ENCODE assay signal across 22 cellular contexts in the genomic region with DNA sequence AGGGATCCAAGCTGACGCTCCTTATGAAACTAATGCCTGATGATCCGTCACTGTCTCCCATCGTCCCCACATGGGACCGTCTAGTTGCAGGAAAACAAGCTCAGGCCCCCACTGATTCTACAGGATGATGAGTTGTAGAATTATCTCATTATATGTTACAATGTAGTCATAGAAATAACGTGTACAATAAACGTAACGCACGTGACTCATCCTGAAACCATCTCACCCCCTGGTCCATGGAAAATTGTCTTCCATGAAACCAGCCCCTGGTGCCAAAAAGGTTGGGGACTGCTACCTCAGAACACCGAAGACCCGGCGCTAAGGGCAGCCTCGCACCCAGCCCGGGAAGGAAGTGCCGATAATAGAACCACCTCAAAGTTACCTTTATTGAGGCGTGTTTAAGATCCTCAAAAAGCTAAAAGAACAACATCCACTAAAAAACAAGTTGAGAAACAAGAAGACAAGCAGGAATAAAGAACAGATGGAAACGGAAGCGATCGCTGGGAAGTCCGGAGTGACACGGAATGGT.
"Had no signal": no experiment of that assay in that cellular context is flagged by ENCODE, and none has a peak within 500 bp of the region (broad histone marks: within the 10 kb centered on the region; RNA-seq: fewer than 3 reads in every experiment).

No MANE protein-coding gene starts in this region.

- H3K4me3 ChIP-seq: cardiac muscle cell, left lung, lung, right lobe of liver, skin epidermis, thyroid gland had no signal

- H3K27ac ChIP-seq: cardiac muscle cell, foreskin keratinocyte, left lung, right lobe of liver, thyroid gland had no signal

- FAIRE-seq: endometrium had no signal

- H3K27me3 Mint-ChIP-seq: naive thymus-derived CD4-positive, alpha-beta T cell; stimulated activated naive CD8-positive, alpha-beta T cell treated with anti-CD3 and anti-CD28 coated beads, Interleukin-15, Interleukin-2, amounts not matched to agents 100 ng/mL and 50 ng/mL, for 24 hours had no signal

- H3K9me3 Mint-ChIP-seq: activated naive CD4-positive, alpha-beta T cell treated with anti-CD3 and anti-CD28 coated beads, Interleukin-2, amount 50 U/mL, for 72 hours; naive thymus-derived CD4-positive, alpha-beta T cell; neural crest cell; stimulated activated naive CD8-positive, alpha-beta T cell treated with anti-CD3 and anti-CD28 coated beads, Interleukin-15, Interleukin-2, amounts not matched to agents 100 ng/mL and 50 ng/mL, for 24 hours; T-helper 2 cell treated with Interferon-gamma antibody and Interleukin-4, amounts not matched to agents 5 μg/mL and 100 μg/mL, for 36 hours had no signal

- H3K4me3 Mint-ChIP-seq: naive thymus-derived CD4-positive, alpha-beta T cell; neural crest cell; stimulated activated naive CD8-positive, alpha-beta T cell treated with anti-CD3 and anti-CD28 coated beads, Interleukin-15, Interleukin-2, amounts not matched to agents 100 ng/mL and 50 ng/mL, for 24 hours; T-helper 2 cell treated with Interferon-gamma antibody and Interleukin-4, amounts not matched to agents 5 μg/mL and 100 μg/mL, for 36 hours had no signal

- H3K4me1 ChIP-seq: foreskin keratinocyte, left lung, right lobe of liver had no signal

- DNase-seq: activated T-cell treated with anti-CD3 and anti-CD28 coated beads, Interleukin-2, amount 50 U/mL, for 1 hour; aorta; cortex of kidney; effector CD4-positive, alpha-beta T cell; erythroblast; foreskin keratinocyte; kidney glomerular epithelial cell; naive thymus-derived CD4-positive, alpha-beta T cell; occipital lobe; right lobe of liver; stimulated activated CD4-positive, alpha-beta T cell treated with anti-CD3 and anti-CD28 coated beads, Interleukin-1b, Interleukin-23, amount 100 ng/mL, for 48 hours; substantia nigra; thyroid gland had no signal

- H3K4me1 Mint-ChIP-seq: naive thymus-derived CD4-positive, alpha-beta T cell; neural crest cell had no signal

- H3K27me3 ChIP-seq: cardiac muscle cell, foreskin keratinocyte, left lung, right lobe of liver, thyroid gland had no signal

- H3K27ac Mint-ChIP-seq: naive thymus-derived CD4-positive, alpha-beta T cell; stimulated activated naive CD8-positive, alpha-beta T cell treated with anti-CD3 and anti-CD28 coated beads, Interleukin-15, Interleukin-2, amounts not matched to agents 100 ng/mL and 50 ng/mL, for 24 hours; T-helper 2 cell treated with Interferon-gamma antibody and Interleukin-4, amounts not matched to agents 5 μg/mL and 100 μg/mL, for 36 hours had no signal

- ATAC-seq: activated naive CD4-positive, alpha-beta T cell treated with anti-CD3 and anti-CD28 coated beads, Interleukin-2, amount 50 U/mL, for 72 hours; foreskin keratinocyte; left lung; naive thymus-derived CD4-positive, alpha-beta T cell; right lobe of liver had no signal

- H3K9me3 ChIP-seq: left lung, right lobe of liver, thyroid gland had no signal
